25 cellular contexts compared by ENCODE assay signal in the genomic region with DNA sequence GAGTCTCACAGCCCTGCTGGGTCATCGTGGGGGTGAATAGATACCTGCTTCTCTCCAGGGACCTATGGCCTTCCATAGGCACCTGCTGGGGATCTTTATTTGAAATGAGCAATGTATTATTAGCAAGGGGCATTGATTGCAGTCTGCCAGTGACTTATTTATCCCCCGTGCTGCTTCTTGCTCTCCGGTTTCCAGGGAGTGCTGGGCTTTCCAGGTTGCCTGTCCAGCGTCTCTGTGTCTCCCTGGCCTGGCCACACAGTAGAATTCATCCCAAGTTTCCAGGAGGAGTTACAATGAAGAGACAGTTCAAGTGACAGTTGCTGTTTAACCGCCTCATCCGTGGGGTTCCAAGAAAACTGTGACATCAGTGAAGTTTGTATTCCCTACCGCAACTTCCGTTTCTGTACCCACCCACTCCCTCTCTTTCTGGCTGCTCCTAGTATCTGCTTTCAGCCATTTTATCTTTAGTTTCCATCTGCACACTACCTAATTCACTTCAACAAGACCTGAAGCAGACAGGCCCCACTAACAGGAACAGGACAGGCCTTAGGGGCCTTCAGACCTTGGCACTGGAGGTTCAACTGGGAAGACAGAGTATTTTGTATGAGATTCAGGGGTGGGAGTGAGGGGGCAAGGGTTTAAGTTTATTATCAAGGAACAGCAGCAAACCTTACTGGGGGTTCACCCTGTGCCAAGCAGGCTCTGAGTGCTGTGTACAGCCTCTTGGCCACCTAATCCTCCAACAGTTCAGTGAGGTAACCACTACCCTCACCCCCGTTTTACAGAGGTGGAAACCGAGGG.
DNase-seq lines count a peak whose midpoint lies in the region; ATAC-seq and TF ChIP-seq lines count a peak whose summit lies in the region.
"Had no signal": no experiment of that assay in that cellular context is flagged by ENCODE, and none has a peak within 500 bp of the region (broad histone marks: within the 10 kb centered on the region; RNA-seq: fewer than 3 reads in every experiment).

No MANE protein-coding gene starts in this region.

- H3K36me3 ChIP-seq in Karpas-422 (ENCODE audit: insufficient read depth, low read length), result no peaks in the 10 kb centered on the region
- H3K36me3 ChIP-seq in sigmoid colon, result no peaks in the 10 kb centered on the region
- H3K36me3 ChIP-seq: ascending aorta, spleen had no signal

- H3K4me1 ChIP-seq in Karpas-422 (ENCODE audit: low read length), result peaks cover 91% of the 10 kb centered on the region
- H3K4me1 ChIP-seq in sigmoid colon, result peaks cover 0 to 27% (median 13%) of the 10 kb centered on the region in 4 donors
- H3K4me1 ChIP-seq: ascending aorta had no signal

- H3K9ac ChIP-seq in Karpas-422 (ENCODE audit: low read length), result no peak overlapping the region

- H3K9me3 ChIP-seq in Karpas-422 (ENCODE audit: low read length) (no peaks in the 10 kb centered on the region), sigmoid colon (no peaks in the 10 kb centered on the region)
- H3K9me3 ChIP-seq: ascending aorta, spleen, testis had no signal

- no peak overlapping the region for H3K4me3 Mint-ChIP-seq in activated naive CD4-positive, alpha-beta T cell treated with anti-CD3 and anti-CD28 coated beads for 36 hours
- H3K4me3 Mint-ChIP-seq in activated CD4-positive, alpha-beta memory T cell treated with anti-CD3 and anti-CD28 coated beads, Interleukin-2, amount 10 ng/mL, durations not matched to agents 7 days and 5 days, result no peak overlapping the region
- H3K4me3 Mint-ChIP-seq: activated T-cell treated with anti-CD3 and anti-CD28 coated beads, Interleukin-2, amount 50 U/mL, for 24 hours; mesothelial cell of epicardium; naive thymus-derived CD8-positive, alpha-beta T cell; stimulated activated effector memory CD8-positive, alpha-beta T cell treated with anti-CD3 and anti-CD28 coated beads, Interleukin-12 subunit alpha, Interleukin-12 subunit beta, amount 100 ng/mL, for 72 hours had no signal

- POLR2A ChIA-PET in activated CD4-positive, alpha-beta memory T cell treated with anti-CD3 and anti-CD28 coated beads, Interleukin-2, amount 10 ng/mL, durations not matched to agents 7 days and 5 days (lab: Charles Lee), result no interaction called here

- no peaks in the 10 kb centered on the region for H3K36me3 Mint-ChIP-seq in activated naive CD4-positive, alpha-beta T cell treated with anti-CD3 and anti-CD28 coated beads for 36 hours (ENCODE audit: low read depth)
- H3K36me3 Mint-ChIP-seq in activated CD4-positive, alpha-beta memory T cell treated with anti-CD3 and anti-CD28 coated beads, Interleukin-2, amount 10 ng/mL, durations not matched to agents 7 days and 5 days (ENCODE audit: low read depth), result no peaks in the 10 kb centered on the region
- H3K36me3 Mint-ChIP-seq: mesothelial cell of epicardium; naive thymus-derived CD8-positive, alpha-beta T cell; stimulated activated effector memory CD8-positive, alpha-beta T cell treated with anti-CD3 and anti-CD28 coated beads, Interleukin-12 subunit alpha, Interleukin-12 subunit beta, amount 100 ng/mL, for 72 hours had no signal

- intact Hi-C loops in activated naive CD4-positive, alpha-beta T cell treated with anti-CD3 and anti-CD28 coated beads for 36 hours (cut with micrococcal nuclease), result no loop called here
- intact Hi-C loops in sigmoid colon (cut with DNase I), result no loop called here

- no peak for ATAC-seq in activated CD4-positive, CD25-positive, alpha-beta regulatory T cell treated with anti-CD3 and anti-CD28 coated beads, Interleukin-2, amount 50 U/mL, for 24 hours
- ATAC-seq: left ventricle myocardium superior; naive thymus-derived CD8-positive, alpha-beta T cell; stimulated activated effector memory CD8-positive, alpha-beta T cell treated with anti-CD3 and anti-CD28 coated beads, Interleukin-12 subunit alpha, Interleukin-12 subunit beta, amount 100 ng/mL, for 72 hours had no signal

- H3K4me3 ChIP-seq in Karpas-422 (ENCODE audit: low read length) (no peak overlapping the region), sigmoid colon (no peak overlapping the region)
- H3K4me3 ChIP-seq: ascending aorta, dorsolateral prefrontal cortex, spleen, testis had no signal

- no peak for TF ChIP-seq POLR2A in sigmoid colon (IDR thresholded peaks at IDR 0.05)

- H3K27me3 ChIP-seq in Karpas-422 (ENCODE audit: low read length) (no peaks in the 10 kb centered on the region), sigmoid colon (no peaks in the 10 kb centered on the region)
- H3K27me3 ChIP-seq: ascending aorta, dorsolateral prefrontal cortex, spleen, testis had no signal

- WGBS in sigmoid colon, 2 donors, result 90 to 94% methylated on average over 10 of the region's 10 CpGs

- H2AFZ ChIP-seq in Karpas-422 (ENCODE audit: low read length), result no peak overlapping the region

- peak overlapping the region; percentile 44; the same call in 1 of the 2 replicates for H3K27ac ChIP-seq in Karpas-422 (ENCODE audit: low read length)
- no peak overlapping the region for H3K27ac ChIP-seq in sigmoid colon
- H3K27ac ChIP-seq: ascending aorta, dorsolateral prefrontal cortex, spleen, testis had no signal

- CTCF ChIA-PET in activated naive CD4-positive, alpha-beta T cell treated with anti-CD3 and anti-CD28 coated beads for 36 hours (lab: Charles Lee), result no interaction called here
- CTCF ChIA-PET in activated CD4-positive, alpha-beta memory T cell treated with anti-CD3 and anti-CD28 coated beads, Interleukin-2, amount 10 ng/mL, durations not matched to agents 7 days and 5 days (lab: Charles Lee), result interaction anchor here (6.3 kb wide), 1 partner anchor 7 kb away, joined by 45 read pairs; no protein-coding TSS in a partner anchor

- H3K27me3 Mint-ChIP-seq in activated naive CD4-positive, alpha-beta T cell treated with anti-CD3 and anti-CD28 coated beads for 36 hours (ENCODE audit: low read depth), result no peaks in the 10 kb centered on the region
- no peaks in the 10 kb centered on the region for H3K27me3 Mint-ChIP-seq in activated CD4-positive, alpha-beta memory T cell treated with anti-CD3 and anti-CD28 coated beads, Interleukin-2, amount 10 ng/mL, durations not matched to agents 7 days and 5 days
- H3K27me3 Mint-ChIP-seq: activated T-cell treated with anti-CD3 and anti-CD28 coated beads, Interleukin-2, amount 50 U/mL, for 24 hours; naive thymus-derived CD8-positive, alpha-beta T cell had no signal

- H3K79me2 ChIP-seq in Karpas-422 (ENCODE audit: low read length), result peaks cover 100% of the 10 kb centered on the region

- no peaks in the 10 kb centered on the region for H3K9me2 ChIP-seq in Karpas-422 (replicated peaks; ENCODE audit: insufficient read depth, low read length)

- H3K4me2 ChIP-seq in Karpas-422 (ENCODE audit: low read depth, low read length, poor library complexity, severe bottlenecking), result no peak overlapping the region

- no peaks in the 10 kb centered on the region for H3K9me3 Mint-ChIP-seq in activated naive CD4-positive, alpha-beta T cell treated with anti-CD3 and anti-CD28 coated beads for 36 hours
- no peaks in the 10 kb centered on the region for H3K9me3 Mint-ChIP-seq in activated CD4-positive, alpha-beta memory T cell treated with anti-CD3 and anti-CD28 coated beads, Interleukin-2, amount 10 ng/mL, durations not matched to agents 7 days and 5 days
- H3K9me3 Mint-ChIP-seq: activated T-cell treated with anti-CD3 and anti-CD28 coated beads, Interleukin-2, amount 50 U/mL, for 24 hours; mesothelial cell of epicardium; naive thymus-derived CD8-positive, alpha-beta T cell; stimulated activated effector memory CD8-positive, alpha-beta T cell treated with anti-CD3 and anti-CD28 coated beads, Interleukin-12 subunit alpha, Interleukin-12 subunit beta, amount 100 ng/mL, for 72 hours had no signal

- no peak overlapping the region for H3K27ac Mint-ChIP-seq in activated naive CD4-positive, alpha-beta T cell treated with anti-CD3 and anti-CD28 coated beads for 36 hours
- peak overlapping the region; percentile 9 for H3K27ac Mint-ChIP-seq in activated CD4-positive, alpha-beta memory T cell treated with anti-CD3 and anti-CD28 coated beads, Interleukin-2, amount 10 ng/mL, durations not matched to agents 7 days and 5 days
- H3K27ac Mint-ChIP-seq: activated T-cell treated with anti-CD3 and anti-CD28 coated beads, Interleukin-2, amount 50 U/mL, for 24 hours; mesothelial cell of epicardium; stimulated activated effector memory CD8-positive, alpha-beta T cell treated with anti-CD3 and anti-CD28 coated beads, Interleukin-12 subunit alpha, Interleukin-12 subunit beta, amount 100 ng/mL, for 72 hours had no signal

- no peak for TF ChIP-seq EP300 in sigmoid colon (IDR thresholded peaks at IDR 0.05)

- peak; percentile 9 for DNase-seq in activated naive CD4-positive, alpha-beta T cell treated with anti-CD3 and anti-CD28 coated beads for 36 hours
- no peak for DNase-seq in activated naive CD4-positive, alpha-beta T cell (lab: John Stamatoyannopoulos, UW)
- DNase-seq in Karpas-422 (no peak), sigmoid colon (peak; percentile 29), cortex of kidney (lab: John Stamatoyannopoulos, UW) (no peak)
- no peak for DNase-seq in activated CD4-positive, alpha-beta memory T cell treated with anti-CD3 and anti-CD28 coated beads, Interleukin-2, amount 10 ng/mL, durations not matched to agents 7 days and 5 days
- DNase-seq in activated T-cell treated with anti-CD3 and anti-CD28 coated beads, Interleukin-2, amount 50 U/mL, for 1 hour, result no peak
- DNase-seq: activated CD8-positive, alpha-beta memory T cell treated with anti-CD3 and anti-CD28 coated beads for 24 hours; activated naive CD4-positive, alpha-beta T cell treated with anti-CD3 and anti-CD28 coated beads, Interleukin-2, amount 50 U/mL, for 16 hours; activated T-cell treated with anti-CD3 and anti-CD28 coated beads, Interleukin-2, amount 50 U/mL, for 24 hours; dorsolateral prefrontal cortex; islet precursor cell; left ventricle myocardium superior; naive thymus-derived CD8-positive, alpha-beta T cell; NCI-H1436; NCI-H2107; Right ventricle myocardium superior; spleen; stimulated activated CD4-positive, alpha-beta T cell treated with anti-CD3 and anti-CD28 coated beads, Interleukin-2, amount 100 ng/mL, for 48 hours; SW 1271; testis had no signal

- H4K20me1 ChIP-seq in Karpas-422 (ENCODE audit: insufficient read depth, low read depth, low read length), result no peaks in the 10 kb centered on the region

- peaks cover 8% of the 10 kb centered on the region for H3K4me1 Mint-ChIP-seq in activated naive CD4-positive, alpha-beta T cell treated with anti-CD3 and anti-CD28 coated beads for 36 hours (ENCODE audit: low read depth)
- H3K4me1 Mint-ChIP-seq in activated CD4-positive, alpha-beta memory T cell treated with anti-CD3 and anti-CD28 coated beads, Interleukin-2, amount 10 ng/mL, durations not matched to agents 7 days and 5 days, result peaks cover 11% of the 10 kb centered on the region

- no peak for TF ChIP-seq CTCF in sigmoid colon (IDR thresholded peaks at IDR 0.05)

Comparison
In these comparisons a context has a peak if more than half of its experiments do, and no peak if none do; other contexts are left out.
1. DNase-seq: peak in activated naive CD4-positive, alpha-beta T cell treated with anti-CD3 and anti-CD28 coated beads for 36 hours (single experiment) and sigmoid colon (single experiment); none in activated naive CD4-positive, alpha-beta T cell (0 of 4), Karpas-422 (single experiment), activated CD4-positive, alpha-beta memory T cell treated with anti-CD3 and anti-CD28 coated beads, Interleukin-2, amount 10 ng/mL, durations not matched to agents 7 days and 5 days (single experiment), activated T-cell treated with anti-CD3 and anti-CD28 coated beads, Interleukin-2, amount 50 U/mL, for 1 hour (single experiment) and cortex of kidney (single experiment).